20 cellular contexts compared by ENCODE assay signal in genomic region chr11:9153651-9154050, GRCh38.
"Had no signal": no experiment of that assay in that cellular context is flagged by ENCODE, and none has a peak within 500 bp of the region (broad histone marks: within the 10 kb centered on the region; RNA-seq: fewer than 3 reads in every experiment).

No MANE protein-coding gene starts in this region.

- H3K4me3 Mint-ChIP-seq: activated T-cell treated with anti-CD3 and anti-CD28 coated beads, Interleukin-2, amount 50 U/mL, for 24 hours; memory B cell; nephron progenitor cell; stimulated activated effector memory CD8-positive, alpha-beta T cell treated with anti-CD3 and anti-CD28 coated beads, Interleukin-12 subunit alpha, Interleukin-12 subunit beta, amount 100 ng/mL, for 72 hours; stimulated activated naive CD8-positive, alpha-beta T cell treated with anti-CD3 and anti-CD28 coated beads, Interleukin-15, amount 100 ng/mL, for 72 hours; WTC11 had no signal

- ATAC-seq: gastroesophageal sphincter; psoas muscle; stimulated activated effector memory CD8-positive, alpha-beta T cell treated with anti-CD3 and anti-CD28 coated beads, Interleukin-12 subunit alpha, Interleukin-12 subunit beta, amount 100 ng/mL, for 72 hours; stimulated activated naive CD8-positive, alpha-beta T cell treated with anti-CD3 and anti-CD28 coated beads, Interleukin-15, amount 100 ng/mL, for 72 hours; WTC11 had no signal

- H3K27me3 ChIP-seq: gastroesophageal sphincter, pancreas, right atrium auricular region, tibial nerve had no signal

- H3K4me1 Mint-ChIP-seq: memory B cell, nephron progenitor cell, WTC11 had no signal

- DNase-seq: activated CD8-positive, alpha-beta memory T cell treated with anti-CD3 and anti-CD28 coated beads for 24 hours; activated CD8-positive, alpha-beta memory T cell treated with anti-CD3 and anti-CD28 coated beads, Interleukin-2, amount 50 U/mL, for 4 hours; activated naive CD4-positive, alpha-beta T cell; activated T-cell treated with anti-CD3 and anti-CD28 coated beads, Interleukin-2, amount 50 U/mL, for 24 hours; head of caudate nucleus; hypothalamus; nephron progenitor cell; pancreas; psoas muscle; stimulated activated CD4-positive, alpha-beta T cell treated with anti-CD3 and anti-CD28 coated beads, Interleukin-12 subunit alpha, Interleukin-12 subunit beta, amount 100 ng/mL, for 4 hours; stimulated activated naive CD8-positive, alpha-beta T cell treated with anti-CD3 and anti-CD28 coated beads, Interleukin-15, amount 100 ng/mL, for 72 hours; T1000 had no signal

- H3K4me3 ChIP-seq: gastroesophageal sphincter, pancreas, psoas muscle, right atrium auricular region, tibial nerve had no signal

- H3K4me1 ChIP-seq: gastroesophageal sphincter, pancreas, psoas muscle, right atrium auricular region, tibial nerve had no signal

- H3K9me3 Mint-ChIP-seq: activated T-cell treated with anti-CD3 and anti-CD28 coated beads, Interleukin-2, amount 50 U/mL, for 24 hours; activated T-helper 2 cell treated with anti-CD3 and anti-CD28 coated beads, Interferon-gamma antibody, Interleukin-2, Interleukin-4, amounts not matched to agents 10 μg/mL and 5 μg/mL and 100 μg/mL, durations not matched to agents 14 hours and 24 hours and 36 hours; memory B cell; nephron progenitor cell; stimulated activated effector memory CD8-positive, alpha-beta T cell treated with anti-CD3 and anti-CD28 coated beads, Interleukin-12 subunit alpha, Interleukin-12 subunit beta, amount 100 ng/mL, for 72 hours; stimulated activated naive CD8-positive, alpha-beta T cell treated with anti-CD3 and anti-CD28 coated beads, Interleukin-15, amount 100 ng/mL, for 72 hours; WTC11 had no signal

- H3K27me3 Mint-ChIP-seq: activated T-cell treated with anti-CD3 and anti-CD28 coated beads, Interleukin-2, amount 50 U/mL, for 24 hours; memory B cell; stimulated activated naive CD8-positive, alpha-beta T cell treated with anti-CD3 and anti-CD28 coated beads, Interleukin-15, amount 100 ng/mL, for 72 hours had no signal

- FAIRE-seq: pancreas had no signal

- H3K27ac Mint-ChIP-seq: activated T-cell treated with anti-CD3 and anti-CD28 coated beads, Interleukin-2, amount 50 U/mL, for 24 hours; activated T-helper 2 cell treated with anti-CD3 and anti-CD28 coated beads, Interferon-gamma antibody, Interleukin-2, Interleukin-4, amounts not matched to agents 10 μg/mL and 5 μg/mL and 100 μg/mL, durations not matched to agents 14 hours and 24 hours and 36 hours; memory B cell; nephron progenitor cell; stimulated activated effector memory CD8-positive, alpha-beta T cell treated with anti-CD3 and anti-CD28 coated beads, Interleukin-12 subunit alpha, Interleukin-12 subunit beta, amount 100 ng/mL, for 72 hours; WTC11 had no signal

- H3K27ac ChIP-seq: epithelial cell of prostate, gastroesophageal sphincter, pancreas, psoas muscle, right atrium auricular region, tibial nerve had no signal

- H3K9me3 ChIP-seq: gastroesophageal sphincter, pancreas, psoas muscle, right atrium auricular region, tibial nerve had no signal
